In genomic region chr2:13195270-13195669, GRCh38 we compare ENCODE assay signal across 28 cellular contexts.
"Had no signal": no experiment of that assay in that cellular context is flagged by ENCODE, and none has a peak within 500 bp of the region (broad histone marks: within the 10 kb centered on the region; RNA-seq: fewer than 3 reads in every experiment).

No MANE protein-coding gene starts in this region.

- H3K27ac ChIP-seq: brain microvascular endothelial cell, gastrocnemius medialis, heart left ventricle, VCaP had no signal

- H3K4me3 Mint-ChIP-seq: activated CD4-positive, alpha-beta memory T cell treated with anti-CD3 and anti-CD28 coated beads, Interleukin-2, amount 10 ng/mL, durations not matched to agents 7 days and 5 days; activated CD4-positive, alpha-beta T cell treated with anti-CD3 and anti-CD28 coated beads, Interleukin-2, amount 10 ng/mL, durations not matched to agents 7 days and 5 days; activated naive CD8-positive, alpha-beta T cell; activated T-cell treated with anti-CD3 and anti-CD28 coated beads, Interleukin-2, amount 50 U/mL, for 4 hours; activated T-helper 17 cell treated with anti-CD3 and anti-CD28 coated beads, Interleukin-2, amount 50 U/mL, for 72 hours; central memory CD8-positive, alpha-beta T cell; WTC11 had no signal

- H3K9me3 Mint-ChIP-seq: activated CD4-positive, alpha-beta memory T cell treated with anti-CD3 and anti-CD28 coated beads, Interleukin-2, amount 10 ng/mL, durations not matched to agents 7 days and 5 days; activated CD4-positive, alpha-beta T cell treated with anti-CD3 and anti-CD28 coated beads, Interleukin-2, amount 10 ng/mL, durations not matched to agents 7 days and 5 days; activated T-cell treated with anti-CD3 and anti-CD28 coated beads, Interleukin-2, amount 50 U/mL, for 4 hours; activated T-helper 17 cell treated with anti-CD3 and anti-CD28 coated beads, Interleukin-2, amount 50 U/mL, for 72 hours; central memory CD8-positive, alpha-beta T cell; WTC11 had no signal

- H3K36me3 ChIP-seq: brain microvascular endothelial cell, gastrocnemius medialis, heart left ventricle had no signal

- H3K9me3 ChIP-seq: gastrocnemius medialis, heart left ventricle had no signal

- FAIRE-seq: astrocyte, bronchial epithelial cell had no signal

- H3K27me3 ChIP-seq: brain microvascular endothelial cell, gastrocnemius medialis, heart left ventricle had no signal

- H3K4me3 ChIP-seq: gastrocnemius medialis, heart left ventricle had no signal

- H3K36me3 Mint-ChIP-seq: activated naive CD8-positive, alpha-beta T cell; WTC11 had no signal

- H3K27ac Mint-ChIP-seq: activated CD4-positive, alpha-beta memory T cell treated with anti-CD3 and anti-CD28 coated beads, Interleukin-2, amount 10 ng/mL, durations not matched to agents 7 days and 5 days; activated CD4-positive, alpha-beta T cell treated with anti-CD3 and anti-CD28 coated beads, Interleukin-2, amount 10 ng/mL, durations not matched to agents 7 days and 5 days; activated naive CD8-positive, alpha-beta T cell; activated T-helper 17 cell treated with anti-CD3 and anti-CD28 coated beads, Interleukin-2, amount 50 U/mL, for 72 hours; WTC11 had no signal

- DNase-seq: activated CD4-positive, alpha-beta memory T cell treated with anti-CD3 and anti-CD28 coated beads, Interleukin-2, amount 10 ng/mL, durations not matched to agents 7 days and 5 days; activated CD4-positive, alpha-beta T cell treated with anti-CD3 and anti-CD28 coated beads for 1 hour; activated CD4-positive, alpha-beta T cell treated with anti-CD3 and anti-CD28 coated beads for 4 hours; activated CD4-positive, alpha-beta T cell treated with anti-CD3 and anti-CD28 coated beads, Interleukin-2, amount 10 ng/mL, durations not matched to agents 7 days and 5 days; activated CD4-positive, alpha-beta T cell treated with anti-CD3 and anti-CD28 coated beads, Interleukin-2, amount 50 U/mL, for 4 hours; activated CD8-positive, alpha-beta memory T cell treated with anti-CD3 and anti-CD28 coated beads for 24 hours; activated effector memory CD4-positive, alpha-beta T cell treated with Interleukin-2 at 50 U/mL for 16 hours; activated gamma-delta T cell treated with Interleukin-2 at 50 U/mL for 16 hours; activated naive CD4-positive, alpha-beta T cell treated with anti-CD3 and anti-CD28 coated beads, Interleukin-2, amount 50 U/mL, for 16 hours; activated naive CD4-positive, alpha-beta T cell treated with Interleukin-2 at 50 U/mL for 16 hours; activated T-cell treated with anti-CD3 and anti-CD28 coated beads, Interleukin-2, amount 50 U/mL, for 4 hours; amniotic stem cell; anterior cingulate cortex; brain microvascular endothelial cell; effector CD8-positive, alpha-beta T cell; foreskin fibroblast; gastrocnemius medialis; glutamatergic neuron; heart left ventricle; T-helper 2 cell had no signal

- H3K4me1 ChIP-seq: gastrocnemius medialis, heart left ventricle had no signal

- ATAC-seq: activated T-cell treated with anti-CD3 and anti-CD28 coated beads, Interleukin-2, amount 50 U/mL, for 4 hours; activated T-helper 17 cell treated with anti-CD3 and anti-CD28 coated beads, Interleukin-2, amount 50 U/mL, for 72 hours; esophagus mucosa; gastrocnemius medialis; heart left ventricle; WTC11 had no signal

- H3K4me1 Mint-ChIP-seq: activated CD4-positive, alpha-beta memory T cell treated with anti-CD3 and anti-CD28 coated beads, Interleukin-2, amount 10 ng/mL, durations not matched to agents 7 days and 5 days; activated CD4-positive, alpha-beta T cell treated with anti-CD3 and anti-CD28 coated beads, Interleukin-2, amount 10 ng/mL, durations not matched to agents 7 days and 5 days; activated T-helper 17 cell treated with anti-CD3 and anti-CD28 coated beads, Interleukin-2, amount 50 U/mL, for 72 hours; central memory CD8-positive, alpha-beta T cell had no signal

- H3K27me3 Mint-ChIP-seq: activated CD4-positive, alpha-beta memory T cell treated with anti-CD3 and anti-CD28 coated beads, Interleukin-2, amount 10 ng/mL, durations not matched to agents 7 days and 5 days; central memory CD8-positive, alpha-beta T cell had no signal
